Comparison of ENCODE assay signal across 8 cellular contexts in genomic region chr6:86192123-86192522, GRCh38.
DNase-seq lines count a peak whose midpoint lies in the region; ATAC-seq, FAIRE-seq and TF ChIP-seq lines count a peak whose summit lies in the region.

No MANE protein-coding gene starts in this region.

- H2AFZ ChIP-seq in mammary epithelial cell (ENCODE audit: low read depth, low read length), result no peak overlapping the region

- WGBS in mammary epithelial cell (ENCODE audit: low coverage, missing lambda C conversion rate), result 65% methylated on average over 3 of the region's 3 CpGs

- no peak overlapping the region for H3K27ac ChIP-seq in mammary epithelial cell (ENCODE audit: insufficient read depth, low read depth, low read length)

- intact Hi-C loops in mammary epithelial cell (cut with micrococcal nuclease), result loop anchor here (5.0 kb wide), 1 partner anchor 435 kb away; no protein-coding TSS in a partner anchor

- H4K20me1 ChIP-seq in mammary epithelial cell (ENCODE audit: insufficient read depth, low read length), result no peaks in the 10 kb centered on the region

- no peak overlapping the region for H3K4me3 ChIP-seq in mammary epithelial cell (replicated peaks in 1 of 3; ENCODE audit: insufficient read depth in 1 of 3, low read depth in 2 of 3, low read length in 3 of 3)

- no peaks in the 10 kb centered on the region for H3K36me3 ChIP-seq in mammary epithelial cell (ENCODE audit: insufficient read depth, low read length)

- CTCF ChIA-PET in mammary epithelial cell (lab: Charles Lee; ENCODE audit: low non-redundant PET), result no interaction called here

- no TSS peak for BruUV-seq in mammary epithelial cell (replicated peaks; lab: Mats Ljungman, UMichigan)

- ATAC-seq in GM21825 (IDR thresholded peaks at IDR 0.05; ENCODE audit: unreplicated experiment), result peak; percentile 91
- ATAC-seq in stimulated activated naive CD8-positive, alpha-beta T cell treated with anti-CD3 and anti-CD28 coated beads, Interleukin-15, Interleukin-2, amounts not matched to agents 100 U/mL and 50 U/mL, for 24 hours, result no peak

- FAIRE-seq in GM18507 (lab: Jason Lieb, UNC), result peak; percentile 67
- FAIRE-seq in urothelium cell line (lab: Jason Lieb, UNC), result no peak

- H3K79me2 ChIP-seq in mammary epithelial cell (ENCODE audit: insufficient read depth, low read length), result no peaks in the 10 kb centered on the region

- H3K4me1 ChIP-seq in mammary epithelial cell (ENCODE audit: insufficient read depth, low read length), result no peaks in the 10 kb centered on the region

- DNase-seq in GM18507 (ENCODE audit: extremely low spot score, insufficient read length, low read depth) (no peak), KBM-7 (peak; percentile 47), mammary epithelial cell (peak; percentile 22), urothelium cell line (ENCODE audit: low spot score) (peak; percentile 2), NCI-H2107 (lab: John Stamatoyannopoulos, UW) (no peak)
- no peak for DNase-seq in stimulated activated naive CD8-positive, alpha-beta T cell treated with anti-CD3 and anti-CD28 coated beads, Interleukin-15, Interleukin-2, amounts not matched to agents 100 U/mL and 50 U/mL, for 24 hours
- no peak for DNase-seq in stimulated activated naive CD4-positive, alpha-beta T cell treated with Interleukin-2 at 50 U/mL for 16 hours (lab: John Stamatoyannopoulos, UW)

- peaks cover 3% of the 10 kb centered on the region for H3K9me3 ChIP-seq in mammary epithelial cell (replicated peaks; ENCODE audit: insufficient read depth, low read length)

- no peak overlapping the region for H3K4me2 ChIP-seq in mammary epithelial cell (ENCODE audit: insufficient read depth, low read depth, low read length)

- TF ChIP-seq CTCF in mammary epithelial cell (conservative IDR thresholded peaks at IDR 0.05 in 1 of 2, IDR thresholded peaks at IDR 0.05 in 1 of 2; ENCODE audit: extremely low read depth in 1 of 2, insufficient read depth in 1 of 2, low read depth in 1 of 2, low read length in 2 of 2), result peak; percentile 10 to 27

- no peaks in the 10 kb centered on the region for H3K27me3 ChIP-seq in mammary epithelial cell (ENCODE audit: insufficient read depth, low read length)

- H3K9ac ChIP-seq in mammary epithelial cell (ENCODE audit: insufficient read depth, low read length), result no peak overlapping the region

- in situ Hi-C loops in KBM-7 (cut with MboI; ENCODE audit: low pct_unique_long_range_greater_than_20kb, low sequenced_read_pairs) (no loop called here), mammary epithelial cell (cut with MboI; ENCODE audit: low sequenced_read_pairs in 2 of 2) (no loop called here)

- dilution Hi-C loops in mammary epithelial cell (cut with HindIII; ENCODE audit: low sequenced_read_pairs), result no loop called here

Comparison
In these comparisons a context has a peak if more than half of its experiments do, and no peak if none do; other contexts are left out.
1. DNase-seq: peak in KBM-7 (single experiment), mammary epithelial cell (single experiment) and urothelium cell line (single experiment); none in GM18507 (single experiment), NCI-H2107 (single experiment), stimulated activated naive CD8-positive, alpha-beta T cell treated with anti-CD3 and anti-CD28 coated beads, Interleukin-15, Interleukin-2, amounts not matched to agents 100 U/mL and 50 U/mL, for 24 hours (single experiment) and stimulated activated naive CD4-positive, alpha-beta T cell treated with Interleukin-2 at 50 U/mL for 16 hours (single experiment).